ENCODE assay signal across 20 cellular contexts in genomic region chr1:3236955-3237354, GRCh38.
"Had no signal": no experiment of that assay in that cellular context is flagged by ENCODE, and none has a peak within 500 bp of the region (broad histone marks: within the 10 kb centered on the region; RNA-seq: fewer than 3 reads in every experiment).

No MANE protein-coding gene starts in this region.

- H3K27ac ChIP-seq: HL-60, KMS-11, SJCRH30 had no signal

- ATAC-seq: K562, SK-N-SH treated with all-trans-retinoic acid at 6 μM for 48 hours had no signal

- H3K27me3 ChIP-seq: SJCRH30 had no signal

- H3K4me2 ChIP-seq: KMS-11 had no signal

- H3K9me3 ChIP-seq: SJCRH30 had no signal

- H3K9ac ChIP-seq: KMS-11 had no signal

- H3K4me3 ChIP-seq: K562, SJCRH30 had no signal

- DNase-seq: Kasumi-1, MM.1S, NCI-H1105, NCI-H1417, NCI-H1436 treated with DMSO at 0.1 percent for 48 hours, NCI-H1694, NCI-H1930, NCI-H2081, NCI-H2107, NCI-H2227 treated with DMSO at 0.1 percent for 48 hours, NCI-H524, NCI-H69, NCI-H774, RPMI8226, SHP77 treated with DMSO at 0.1 percent for 48 hours, SJCRH30 had no signal

- H3K36me3 ChIP-seq: SJCRH30 had no signal
